Comparison of ENCODE assay signal across 8 cellular contexts in genomic region chr19:19663292-19664120, GRCh38. TPM values are rescaled to one million over a fixed set of nuclear protein-coding genes. Genes with fewer than 3 reads are reported as not detected.
DNase-seq lines count a peak whose midpoint lies in the region; ATAC-seq and TF ChIP-seq lines count a peak whose summit lies in the region.

Gene ATP13A1 (minus strand): TSS chr19:19663676. CDS start chr19:19663666, 10 bp downstream.

- CTCF ChIA-PET in mammary epithelial cell (lab: Charles Lee; ENCODE audit: low non-redundant PET), result no interaction called here

- peak within 1 kb of the TSS; percentile 89 for H3K27ac ChIP-seq in WERI-Rb-1
- H3K27ac ChIP-seq in mammary epithelial cell (ENCODE audit: insufficient read depth, low read depth, low read length), result peak within 1 kb of the TSS; percentile 54
- H3K27ac ChIP-seq in smooth muscle cell (ENCODE audit: low read depth), result peak within 1 kb of the TSS; percentile 67

- DNase-seq in AG08396 (ENCODE audit: low spot score), result peak; percentile 95
- DNase-seq in NCI-H2227 (lab: John Stamatoyannopoulos, UW; ENCODE audit: unreplicated experiment), result peak; percentile 97
- DNase-seq in WERI-Rb-1, result peak; percentile 98
- DNase-seq in mammary epithelial cell, result peak; percentile 98
- peak; percentile 89 for DNase-seq in iPS-NIHi11 (ENCODE audit: low spot score)
- peak; percentile 98 for DNase-seq in smooth muscle cell (lab: John Stamatoyannopoulos, UW; ENCODE audit: unreplicated experiment)

- H3K36me3 ChIP-seq in WERI-Rb-1, result peaks cover 21% of the 10 kb centered on the region
- H3K36me3 ChIP-seq in mammary epithelial cell (ENCODE audit: insufficient read depth, low read length), result peaks cover 6% of the 10 kb centered on the region
- no peaks in the 10 kb centered on the region for H3K36me3 ChIP-seq in smooth muscle cell (ENCODE audit: low read depth)

- peaks cover 17% of the 10 kb centered on the region for H3K4me1 ChIP-seq in mammary epithelial cell (ENCODE audit: insufficient read depth, low read length)
- peaks cover 15% of the 10 kb centered on the region for H3K4me1 ChIP-seq in smooth muscle cell (ENCODE audit: low read depth)

- WGBS in mammary epithelial cell (ENCODE audit: low coverage, missing lambda C conversion rate), result 3% methylated on average over 27 of the region's 81 CpGs
- 2% methylated on average over 72 of the region's 81 CpGs for WGBS in smooth muscle cell (ENCODE audit: low lambda C conversion rate)

- no peaks in the 10 kb centered on the region for H3K9me3 ChIP-seq in WERI-Rb-1 (ENCODE audit: severe bottlenecking)
- H3K9me3 ChIP-seq in mammary epithelial cell (replicated peaks; ENCODE audit: insufficient read depth, low read length), result no peaks in the 10 kb centered on the region
- no peaks in the 10 kb centered on the region for H3K9me3 ChIP-seq in smooth muscle cell (replicated peaks; ENCODE audit: low read depth)

- H4K20me1 ChIP-seq in mammary epithelial cell (ENCODE audit: insufficient read depth, low read length) (no peaks in the 10 kb centered on the region), smooth muscle cell (ENCODE audit: low read depth) (peaks cover 31% of the 10 kb centered on the region)

- intact Hi-C loops in mammary epithelial cell (cut with micrococcal nuclease), result loop anchor here (2.0 to 10.0 kb wide), 5 partner anchors 113 to 1821 kb away; no protein-coding TSS in a partner anchor

- H3K9ac ChIP-seq in mammary epithelial cell (ENCODE audit: insufficient read depth, low read length), result peak within 1 kb of the TSS; percentile 62
- peak within 1 kb of the TSS; percentile 74 for H3K9ac ChIP-seq in smooth muscle cell (ENCODE audit: low read depth)

- dilution Hi-C loops in mammary epithelial cell (cut with HindIII; ENCODE audit: low sequenced_read_pairs), result loop anchor here (5.0 kb wide), 3 partner anchors 71 to 206 kb away; no protein-coding TSS in a partner anchor

- H3K27me3 ChIP-seq in WERI-Rb-1 (ENCODE audit: insufficient read depth, low read depth, severe bottlenecking), result no peaks in the 10 kb centered on the region
- no peaks in the 10 kb centered on the region for H3K27me3 ChIP-seq in mammary epithelial cell (ENCODE audit: insufficient read depth, low read length)
- H3K27me3 ChIP-seq in smooth muscle cell (ENCODE audit: low read depth), result no peaks in the 10 kb centered on the region

- peak; percentile 76 for ATAC-seq in GM18907 (IDR thresholded peaks at IDR 0.05; ENCODE audit: unreplicated experiment)
- peak; percentile 61 for ATAC-seq in HG03159 (IDR thresholded peaks at IDR 0.05; ENCODE audit: unreplicated experiment)

- H3K4me2 ChIP-seq in mammary epithelial cell (ENCODE audit: insufficient read depth, low read depth, low read length), result peak within 1 kb of the TSS; percentile 86
- peak within 1 kb of the TSS; percentile 95 for H3K4me2 ChIP-seq in smooth muscle cell

- H3F3A ChIP-seq in smooth muscle cell (ENCODE audit: low read depth), result no peaks in the 10 kb centered on the region

- H3K4me3 ChIP-seq in WERI-Rb-1 (ENCODE audit: low read depth, low read length), result peak within 1 kb of the TSS; percentile 67
- peak within 1 kb of the TSS; percentile 48 to 85 (median 67) for H3K4me3 ChIP-seq in mammary epithelial cell (replicated peaks in 1 of 3; ENCODE audit: insufficient read depth in 1 of 3, low read depth in 2 of 3, low read length in 3 of 3)
- H3K4me3 ChIP-seq in smooth muscle cell, result peak within 1 kb of the TSS; percentile 65

- H2AFZ ChIP-seq in mammary epithelial cell (ENCODE audit: low read depth, low read length), result peak within 1 kb of the TSS; percentile 98
- peak within 1 kb of the TSS; percentile 78 for H2AFZ ChIP-seq in smooth muscle cell (ENCODE audit: low read depth)

- H3K79me2 ChIP-seq in mammary epithelial cell (ENCODE audit: insufficient read depth, low read length), result peaks cover 44% of the 10 kb centered on the region
- peaks cover 34% of the 10 kb centered on the region for H3K79me2 ChIP-seq in smooth muscle cell (ENCODE audit: low read depth)

- BruUV-seq in mammary epithelial cell (replicated peaks; lab: Mats Ljungman, UMichigan), result no TSS peak

- in situ Hi-C loops in mammary epithelial cell (cut with MboI; ENCODE audit: low sequenced_read_pairs in 2 of 2), result no loop called here

- TF ChIP-seq CTCF in WERI-Rb-1 (IDR thresholded peaks at IDR 0.05; ENCODE audit: low read depth, low read length) (no peak; the same call in 1 of the 2 replicates), mammary epithelial cell (conservative IDR thresholded peaks at IDR 0.05 in 1 of 2, IDR thresholded peaks at IDR 0.05 in 1 of 2; ENCODE audit: extremely low read depth in 1 of 2, insufficient read depth in 1 of 2, low read depth in 1 of 2, low read length in 2 of 2) (no peak), smooth muscle cell (IDR thresholded peaks at IDR 0.05; ENCODE audit: borderline replicate concordance, insufficient read depth, poor library complexity, severe bottlenecking) (no peak)

RNA-seq across cellular contexts. Expression of gene ATP13A1, which starts in this region (rescaled TPM):
- total RNA-seq in mammary epithelial cell (10 to 100 TPM; 53.0 to 56.0 TPM), smooth muscle cell (48.1 and 51.7 TPM in 2 replicates)
- polyA plus RNA-seq in mammary epithelial cell (23.2 TPM), smooth muscle cell (51.4 and 57.3 TPM in 2 replicates)
- polyA minus RNA-seq in mammary epithelial cell, result 74.4 TPM

Comparison
In these comparisons a context has a peak if more than half of its experiments do, and no peak if none do; other contexts are left out.
1. Peak in every context shown above with its lines: DNase-seq, ATAC-seq, H3K4me3 ChIP-seq and H3K27ac ChIP-seq.